Comparison of ENCODE assay signal across 8 cellular contexts in the genomic region with DNA sequence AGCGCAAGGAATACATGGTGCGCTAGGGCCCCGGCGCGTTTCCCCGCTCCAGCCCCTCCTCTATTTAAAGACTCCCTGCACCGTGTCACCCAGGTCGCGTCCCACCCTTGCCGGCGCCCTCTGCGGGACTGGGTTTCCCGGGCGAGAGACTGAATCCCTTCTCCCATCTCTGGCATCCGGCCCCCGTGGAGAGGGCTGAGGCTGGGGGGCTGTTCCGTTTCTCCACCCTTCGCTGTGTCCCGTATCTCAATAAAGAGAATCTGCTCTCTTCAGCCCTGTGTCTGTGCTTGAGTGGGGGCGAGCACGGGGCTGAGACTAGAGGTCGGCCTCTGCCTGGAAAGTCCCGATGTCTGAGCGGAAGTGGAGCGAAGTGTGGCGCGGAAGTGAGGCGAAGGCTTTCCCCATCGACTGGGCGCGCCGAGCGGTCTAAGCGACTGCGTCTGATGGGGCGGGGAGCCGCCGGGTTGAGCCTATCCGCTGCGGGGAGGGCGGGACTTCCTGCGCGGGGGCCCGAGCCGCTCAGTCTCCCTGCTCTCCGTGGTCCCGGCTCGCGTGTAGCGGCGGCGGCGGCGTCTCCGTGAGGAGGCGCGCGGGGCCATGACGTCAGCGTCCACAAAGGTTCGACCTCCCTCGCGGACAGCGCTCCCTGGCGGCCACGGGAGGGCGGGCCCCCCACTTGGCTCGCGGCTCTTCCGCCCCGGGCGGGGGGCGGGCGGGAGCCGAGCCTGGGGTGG. TPM values are rescaled to one million over a fixed set of nuclear protein-coding genes. Genes with fewer than 3 reads are reported as not detected.
DNase-seq lines count a peak whose midpoint lies in the region; ATAC-seq and TF ChIP-seq lines count a peak whose summit lies in the region.

No MANE protein-coding gene starts in this region.

- peaks cover 42 to 63% (median 60%) of the 10 kb centered on the region in 3 donors for H3K4me1 Mint-ChIP-seq in naive B cell
- H3K4me1 Mint-ChIP-seq in stimulated activated effector memory CD8-positive, alpha-beta T cell treated with anti-CD3 and anti-CD28 coated beads, Interleukin-12 subunit alpha, Interleukin-12 subunit beta, amount 100 ng/mL, for 72 hours = peaks cover 60% of the 10 kb centered on the region

- intact Hi-C loops in PC-9 (cut with micrococcal nuclease; ENCODE audit: unreplicated experiment) = loop anchor here (2.0 kb wide), 1 partner anchor 22 kb away; the partner anchor contains the start of gene SLC16A13
- intact Hi-C loops in esophagus muscularis mucosa (cut with DNase I) = no loop called here

- TF ChIP-seq CTCF in DND-41 (IDR thresholded peaks at IDR 0.05; ENCODE audit: borderline replicate concordance, extremely low read depth, low read length, poor library complexity, severe bottlenecking) (peak; percentile 70), PC-9 (conservative IDR thresholded peaks at IDR 0.05) (peak; percentile 72), esophagus muscularis mucosa (IDR thresholded peaks at IDR 0.05) (peak; percentile 61 to 91 (median 84))

- H3K79me2 ChIP-seq in DND-41 (ENCODE audit: insufficient read depth, low read length) (peaks cover 59% of the 10 kb centered on the region), PC-9 (ENCODE audit: low read depth) (peaks cover 47% of the 10 kb centered on the region)

- H2AFZ ChIP-seq in DND-41 (ENCODE audit: low read depth, low read length) = peak overlapping the region; percentile 72
- peak overlapping the region; percentile 64; the same call in 1 of the 2 replicates for H2AFZ ChIP-seq in PC-9

- no peaks in the 10 kb centered on the region for H3K27me3 ChIP-seq in DND-41 (ENCODE audit: insufficient read depth, low read length, poor library complexity)
- no peaks in the 10 kb centered on the region for H3K27me3 ChIP-seq in PC-9 (ENCODE audit: insufficient read depth, low read depth)
- no peaks in the 10 kb centered on the region for H3K27me3 ChIP-seq in esophagus muscularis mucosa

- H3K27ac ChIP-seq in DND-41 (ENCODE audit: low read length) (peak overlapping the region; percentile 99), PC-9 (peak overlapping the region; percentile 81), esophagus muscularis mucosa (replicated peaks in 1 of 4) (peak overlapping the region; percentile 92 to 98 (median 95))

- H3F3A ChIP-seq in PC-9 (ENCODE audit: insufficient read depth, low read depth) = peaks cover 42% of the 10 kb centered on the region

- WGBS in esophagus muscularis mucosa = 0% methylated on average over 10 of the region's 75 CpGs

- peak overlapping the region; percentile 88 to 99 (median 98) for H3K4me3 Mint-ChIP-seq in naive B cell
- H3K4me3 Mint-ChIP-seq in stimulated activated effector memory CD8-positive, alpha-beta T cell treated with anti-CD3 and anti-CD28 coated beads, Interleukin-12 subunit alpha, Interleukin-12 subunit beta, amount 100 ng/mL, for 72 hours = peak overlapping the region; percentile 97

- POLR2A ChIA-PET in PC-9 (lab: Charles Lee; ENCODE audit: unreplicated experiment) = interaction anchor here (0.6 kb wide), 1 partner anchor 543 kb away, joined by 4 read pairs; no protein-coding TSS in a partner anchor

- peak overlapping the region; percentile 94 for H3K4me2 ChIP-seq in DND-41 (ENCODE audit: insufficient read depth, low read length)
- H3K4me2 ChIP-seq in PC-9 = peak overlapping the region; percentile 97

- BruUV-seq in PC-9 (replicated peaks; lab: Mats Ljungman, UMichigan) = no TSS peak

- H3K36me3 ChIP-seq in DND-41 (ENCODE audit: insufficient read depth, low read length) (peaks cover 39% of the 10 kb centered on the region), PC-9 (ENCODE audit: low read depth) (no peaks in the 10 kb centered on the region), esophagus muscularis mucosa (peaks cover 0 to 23% (median 16%) of the 10 kb centered on the region in 4 donors)

- peak; percentile 97 for DNase-seq in DND-41
- DNase-seq in Jurkat, Clone E6-1 (ENCODE audit: low read depth, low spot score) = peak; percentile 94
- peak; percentile 91 to 99 for DNase-seq in PC-9
- DNase-seq in activated T-cell treated with anti-CD3 and anti-CD28 coated beads, Interleukin-2, amount 50 U/mL, for 48 hours = peak; percentile 97 to 98
- DNase-seq in esophagus muscularis mucosa (ENCODE audit: extremely low spot score) = peak; percentile 99
- DNase-seq in naive B cell = peak; percentile 98
- peak; percentile 98 for DNase-seq in stimulated activated effector memory CD8-positive, alpha-beta T cell treated with anti-CD3 and anti-CD28 coated beads, Interleukin-12 subunit alpha, Interleukin-12 subunit beta, amount 100 ng/mL, for 72 hours (ENCODE audit: low spot score in 2 of 2)

- no peaks in the 10 kb centered on the region for H3K9me3 Mint-ChIP-seq in naive B cell
- H3K9me3 Mint-ChIP-seq in stimulated activated effector memory CD8-positive, alpha-beta T cell treated with anti-CD3 and anti-CD28 coated beads, Interleukin-12 subunit alpha, Interleukin-12 subunit beta, amount 100 ng/mL, for 72 hours = no peaks in the 10 kb centered on the region

- H3K27ac Mint-ChIP-seq in naive B cell = peak overlapping the region; percentile 98 to 100 (median 100)
- H3K27ac Mint-ChIP-seq in stimulated activated effector memory CD8-positive, alpha-beta T cell treated with anti-CD3 and anti-CD28 coated beads, Interleukin-12 subunit alpha, Interleukin-12 subunit beta, amount 100 ng/mL, for 72 hours = peak overlapping the region; percentile 99

- peak; percentile 51 for TF ChIP-seq EP300 in esophagus muscularis mucosa (IDR thresholded peaks at IDR 0.05)

- H3K4me3 ChIP-seq in DND-41 (ENCODE audit: low read depth in 1 of 2, low read length in 2 of 2) = peak overlapping the region; percentile 96 to 98; a peak in 3 of 4 replicates
- H3K4me3 ChIP-seq in Jurkat, Clone E6-1 (ENCODE audit: low read length) = peak overlapping the region; percentile 79
- peak overlapping the region; percentile 97 for H3K4me3 ChIP-seq in PC-9
- peak overlapping the region; percentile 71 to 94 (median 90) for H3K4me3 ChIP-seq in esophagus muscularis mucosa

- no peaks in the 10 kb centered on the region for H3K9me2 ChIP-seq in PC-9 (ENCODE audit: insufficient read depth)

- H4K20me1 ChIP-seq in DND-41 (ENCODE audit: insufficient read depth, low read length) (peaks cover 11% of the 10 kb centered on the region; the same call in 1 of the 2 replicates), PC-9 (ENCODE audit: insufficient read depth) (peaks cover 8% of the 10 kb centered on the region; the same call in 1 of the 2 replicates)

- peak overlapping the region; percentile 85 for H3K9ac ChIP-seq in DND-41 (ENCODE audit: low read depth, low read length)

- peaks cover 68% of the 10 kb centered on the region for H3K4me1 ChIP-seq in DND-41 (ENCODE audit: insufficient read depth, low read length)
- H3K4me1 ChIP-seq in PC-9 (replicated peaks; ENCODE audit: insufficient read depth) = peaks cover 21% of the 10 kb centered on the region
- peaks cover 66 to 85% (median 77%) of the 10 kb centered on the region in 4 donors for H3K4me1 ChIP-seq in esophagus muscularis mucosa

- CTCF ChIA-PET in PC-9 (lab: Charles Lee) = interaction anchor here (0.7 kb wide), 1 partner anchor 206 kb away, joined by 3 read pairs; no protein-coding TSS in a partner anchor

- no peaks in the 10 kb centered on the region for H3K9me3 ChIP-seq in DND-41 (ENCODE audit: insufficient read depth, low read length, severe bottlenecking)
- no peaks in the 10 kb centered on the region for H3K9me3 ChIP-seq in PC-9 (ENCODE audit: insufficient read depth, low read depth)
- H3K9me3 ChIP-seq in esophagus muscularis mucosa = no peaks in the 10 kb centered on the region

- peak; percentile 85 for ATAC-seq in DND-41 (ENCODE audit: insufficient read depth, low read depth)
- peak; percentile 62 for ATAC-seq in GM21717 (IDR thresholded peaks at IDR 0.05; ENCODE audit: unreplicated experiment)
- peak; percentile 77 to 78 for ATAC-seq in naive B cell (ENCODE audit: low read depth in 2 of 2)
- ATAC-seq in stimulated activated effector memory CD8-positive, alpha-beta T cell treated with anti-CD3 and anti-CD28 coated beads, Interleukin-12 subunit alpha, Interleukin-12 subunit beta, amount 100 ng/mL, for 72 hours = peak; percentile 92

- TF ChIP-seq POLR2A in esophagus muscularis mucosa (IDR thresholded peaks at IDR 0.05; ENCODE audit: low read depth) = peak; percentile 79

- no peaks in the 10 kb centered on the region for H3K27me3 Mint-ChIP-seq in naive B cell

- no peaks in the 10 kb centered on the region for H3K36me3 Mint-ChIP-seq in naive B cell
- H3K36me3 Mint-ChIP-seq in stimulated activated effector memory CD8-positive, alpha-beta T cell treated with anti-CD3 and anti-CD28 coated beads, Interleukin-12 subunit alpha, Interleukin-12 subunit beta, amount 100 ng/mL, for 72 hours = peaks cover 67% of the 10 kb centered on the region

RNA-seq across cellular contexts. Expression of gene RNASEK, which starts 2.0 kb away (rescaled TPM):
- polyA plus RNA-seq in Jurkat, Clone E6-1 (2012; ENCODE audit: insufficient read depth, insufficient read length) = 189 TPM
- total RNA-seq in PC-9 (2021) (196 and 301 TPM in 2 replicates), esophagus muscularis mucosa (100 to 1,000 TPM in 3 of 4 donors, 10 to 100 TPM in 1; 84.7 to 204 (median 172) TPM)
- polyA plus RNA-seq in naive B cell (ENCODE audit: low read depth in 6 of 6) = 100 to 1,000 TPM; 678 to 895 (median 858) TPM

RNA-seq across cellular contexts. Expression of gene BCL6B, which starts 8.4 kb away (rescaled TPM):
- polyA plus RNA-seq in Jurkat, Clone E6-1 (2012; ENCODE audit: insufficient read depth, insufficient read length) = not detected
- total RNA-seq in PC-9 (2021) (0.28 and 0.48 TPM in 2 replicates), esophagus muscularis mucosa (1 to 10 TPM in 3 of 4 donors, under 1 TPM in 1; 0.83 to 5.0 (median 3.2) TPM)
- under 1 TPM in 3 of 6 donors, not detected in 3; 0.21 to 0.36 (median 0.29) TPM for polyA plus RNA-seq in naive B cell (ENCODE audit: low read depth in 6 of 6)

RNA-seq across cellular contexts. Expression of gene ALOX12, which starts 18.6 kb away (rescaled TPM):
- 1.4 TPM for polyA plus RNA-seq in Jurkat, Clone E6-1 (2012; ENCODE audit: insufficient read depth, insufficient read length)
- not detected in 2 replicates for total RNA-seq in PC-9 (2021)
- total RNA-seq in esophagus muscularis mucosa = under 1 TPM in 1 of 4 donors, not detected in 3; 0.17 TPM
- 1 to 10 TPM in 3 of 6 donors, under 1 TPM in 2, not detected in 1; 0.27 to 2.5 (median 1.4) TPM for polyA plus RNA-seq in naive B cell (ENCODE audit: low read depth in 6 of 6)

RNA-seq across cellular contexts. Expression of gene SLC16A13, which starts 21.4 kb away (rescaled TPM):
- 4.7 TPM for polyA plus RNA-seq in Jurkat, Clone E6-1 (2012; ENCODE audit: insufficient read depth, insufficient read length)
- total RNA-seq in PC-9 (2021) = 33.4 and 40.6 TPM in 2 replicates
- total RNA-seq in esophagus muscularis mucosa = 1 to 10 TPM in 1 of 4 donors, under 1 TPM in 3; 0.19 to 1.2 (median 0.65) TPM
- polyA plus RNA-seq in naive B cell (ENCODE audit: low read depth in 6 of 6) = 1 to 10 TPM in 5 of 6 donors, under 1 TPM in 1; 0.66 to 3.0 (median 2.4) TPM

RNA-seq across cellular contexts. Expression of gene SLC16A11, which starts 29.5 kb away (rescaled TPM):
- polyA plus RNA-seq in Jurkat, Clone E6-1 (2012; ENCODE audit: insufficient read depth, insufficient read length) = not detected
- total RNA-seq in PC-9 (2021) = not detected in 2 replicates
- total RNA-seq in esophagus muscularis mucosa = under 1 TPM in 3 of 4 donors, not detected in 1; 0.17 to 0.99 (median 0.26) TPM
- polyA plus RNA-seq in naive B cell (ENCODE audit: low read depth in 6 of 6) = 1 to 10 TPM in 5 of 6 donors, not detected in 1; 1.8 to 3.6 (median 2.3) TPM

Comparison
In these comparisons a context has a peak if more than half of its experiments do, and no peak if none do; other contexts are left out.
1. Peak in every context shown above with its lines: DNase-seq, ATAC-seq, H3K4me3 ChIP-seq and H3K27ac ChIP-seq.